ENCODE assay signal across 9 cellular contexts in genomic region chr14:35333797-35334743, GRCh38. TPM values are rescaled to one million over a fixed set of nuclear protein-coding genes. Genes with fewer than 3 reads are reported as not detected.
DNase-seq lines count a peak whose midpoint lies in the region; ATAC-seq, FAIRE-seq and TF ChIP-seq lines count a peak whose summit lies in the region.
"Had no signal": no experiment of that assay in that cellular context is flagged by ENCODE, and none has a peak within 500 bp of the region (broad histone marks: within the 10 kb centered on the region; RNA-seq: fewer than 3 reads in every experiment).

No MANE protein-coding gene starts in this region.

- H3K27ac Mint-ChIP-seq in chondrocyte (ENCODE audit: unreplicated experiment), result no peak overlapping the region

- peaks cover 38% of the 10 kb centered on the region for H3K4me1 Mint-ChIP-seq in chondrocyte (ENCODE audit: low read depth)

- no peak for FAIRE-seq in urothelium cell line (lab: Jason Lieb, UNC)

- in situ Hi-C loops in gastrocnemius medialis (cut with MboI; ENCODE audit: low sequenced_read_pairs in 4 of 4), result loop anchor here in 1 of 4 donors (10.0 kb wide), 1 partner anchor 71 kb away; the partner anchor contains the start of gene NFKBIA

- TF ChIP-seq CTCF in chondrocyte (IDR thresholded peaks at IDR 0.05), result no peak
- no peak for TF ChIP-seq CTCF in gastrocnemius medialis (IDR thresholded peaks at IDR 0.05 in 4 of 5, conservative IDR thresholded peaks at IDR 0.05 in 1 of 5)

- ATAC-seq in gastrocnemius medialis (no peak), GM18861 (IDR thresholded peaks at IDR 0.05; ENCODE audit: unreplicated experiment) (no peak)

- TF ChIP-seq POLR2A in gastrocnemius medialis (IDR thresholded peaks at IDR 0.05), result no peak

- intact Hi-C loops in gastrocnemius medialis (cut with DNase I; ENCODE audit: low total_unique reads), result no loop called here

- DNase-seq in D341Med (ENCODE audit: low spot score) (peak; percentile 24), SK-N-DZ (ENCODE audit: low spot score) (peak; percentile 37), chondrocyte (ENCODE audit: low spot score) (peak; percentile 90), gastrocnemius medialis (no peak), NCI-H2029 treated with DMSO at 0.1 percent for 48 hours (lab: John Stamatoyannopoulos, UW) (no peak), hippocampal formation (lab: John Stamatoyannopoulos, UW) (no peak), urothelium cell line (ENCODE audit: low spot score) (no peak)
- DNase-seq: GM23248 had no signal

- H3K4me3 ChIP-seq in gastrocnemius medialis, result no peak overlapping the region
- H3K4me3 ChIP-seq: GM23248 had no signal

- no peaks in the 10 kb centered on the region for H3K27me3 Mint-ChIP-seq in chondrocyte (ENCODE audit: low read depth)

- H3K27me3 ChIP-seq in gastrocnemius medialis, result no peaks in the 10 kb centered on the region

- no peaks in the 10 kb centered on the region for H3K36me3 Mint-ChIP-seq in chondrocyte (ENCODE audit: low read depth)

- no peaks in the 10 kb centered on the region for H3K9me3 ChIP-seq in gastrocnemius medialis

- no peaks in the 10 kb centered on the region for H3K9me3 Mint-ChIP-seq in chondrocyte (ENCODE audit: low read depth)

- no peaks in the 10 kb centered on the region for H3K36me3 ChIP-seq in gastrocnemius medialis

- H3K4me3 Mint-ChIP-seq in chondrocyte (ENCODE audit: unreplicated experiment), result no peak overlapping the region

- peak overlapping the region; percentile 84 to 94 (median 86) for H3K27ac ChIP-seq in gastrocnemius medialis
- H3K27ac ChIP-seq: GM23248 had no signal

- peaks cover 28 to 29% of the 10 kb centered on the region in 2 donors for H3K4me1 ChIP-seq in gastrocnemius medialis

RNA-seq across cellular contexts. Expression of gene PSMA6, which starts 41.9 kb away (rescaled TPM):
- 629 and 652 TPM in 2 replicates for polyA plus RNA-seq in SK-N-DZ (2014; cell fraction: cytosol; rRNA removed)
- polyA plus RNA-seq in SK-N-DZ (2014; cell fraction: nucleus; rRNA removed), result 256 and 362 TPM in 2 replicates
- 129 to 167 TPM (median 137 TPM) in 3 replicates for total RNA-seq in chondrocyte
- total RNA-seq in gastrocnemius medialis, result 100 to 1,000 TPM; 323 to 502 (median 464) TPM

Comparison
In these comparisons a context has a peak if more than half of its experiments do, and no peak if none do; other contexts are left out.
1. DNase-seq: peak in D341Med (single experiment), SK-N-DZ (single experiment) and chondrocyte (single experiment); none in gastrocnemius medialis (0 of 2), NCI-H2029 treated with DMSO at 0.1 percent for 48 hours (single experiment), hippocampal formation (0 of 2) and urothelium cell line (single experiment).